Comparison of ENCODE assay signal across 8 cellular contexts in genomic region chr5:88824892-88825781, GRCh38. TPM values are rescaled to one million over a fixed set of nuclear protein-coding genes. Genes with fewer than 3 reads are reported as not detected.
DNase-seq lines count a peak whose midpoint lies in the region; ATAC-seq and TF ChIP-seq lines count a peak whose summit lies in the region.

No MANE protein-coding gene starts in this region.

- H3K9me3 ChIP-seq in BLaER1 treated with 17β-estradiol and CSF1 and Interleukin-3, amounts not matched to agents 10 nM and 100 nM (replicated peaks in 1 of 11) = no peaks in the 10 kb centered on the region

- intact Hi-C loops in natural killer cell (cut with micrococcal nuclease) = loop anchor here (5.0 kb wide), 2 partner anchors 57 to 93 kb away; partner anchors contain the start of gene MEF2C
- intact Hi-C loops in activated T-helper 1 cell treated with anti-CD3 and anti-CD28 coated beads, Interleukin-12 subunit alpha, Interleukin-12 subunit beta, Interleukin-2, Interleukin-4 antibody, amounts not matched to agents 30 ng/mL and 10 ng/mL and 1 ng/mL, durations not matched to agents 14 hours and 24 hours and 36 hours (cut with micrococcal nuclease) = loop anchor here (5.0 kb wide), 1 partner anchor 57 kb away; the partner anchor contains the start of gene MEF2C

- H3K9me3 Mint-ChIP-seq in natural killer cell = no peaks in the 10 kb centered on the region
- H3K9me3 Mint-ChIP-seq in activated T-helper 1 cell treated with anti-CD3 and anti-CD28 coated beads, Interleukin-12 subunit alpha, Interleukin-12 subunit beta, Interleukin-2, Interleukin-4 antibody, amounts not matched to agents 30 ng/mL and 10 ng/mL and 1 ng/mL, durations not matched to agents 14 hours and 24 hours and 36 hours = no peaks in the 10 kb centered on the region

- H3K4me3 Mint-ChIP-seq in natural killer cell = peak overlapping the region; percentile 56
- H3K4me3 Mint-ChIP-seq in activated T-helper 1 cell treated with anti-CD3 and anti-CD28 coated beads, Interleukin-12 subunit alpha, Interleukin-12 subunit beta, Interleukin-2, Interleukin-4 antibody, amounts not matched to agents 30 ng/mL and 10 ng/mL and 1 ng/mL, durations not matched to agents 14 hours and 24 hours and 36 hours = no peak overlapping the region

- DNase-seq in NCI-H446 treated with DMSO at 0.1 percent for 48 hours (lab: John Stamatoyannopoulos, UW) (peak; percentile 48), dermis blood vessel endothelial cell (peak; percentile 95), natural killer cell (no peak), globus pallidus (ENCODE audit: low spot score) (no peak)
- DNase-seq in activated T-helper 1 cell treated with anti-CD3 and anti-CD28 coated beads, Interleukin-12 subunit alpha, Interleukin-12 subunit beta, Interleukin-2, Interleukin-4 antibody, amounts not matched to agents 30 ng/mL and 10 ng/mL and 1 ng/mL, durations not matched to agents 14 hours and 24 hours and 36 hours (ENCODE audit: low spot score) = no peak

- H3K36me3 ChIP-seq in BLaER1 treated with 17β-estradiol and CSF1 and Interleukin-3, amounts not matched to agents 10 nM and 100 nM = peaks cover 20 to 36% (median 31%) of the 10 kb centered on the region in 11 experiments; a peak in 20 of 22 replicates

- no peak for ATAC-seq in natural killer cell
- ATAC-seq in HG02759 (IDR thresholded peaks at IDR 0.05; ENCODE audit: unreplicated experiment) = no peak
- no peak for ATAC-seq in HG03342 (IDR thresholded peaks at IDR 0.05; ENCODE audit: unreplicated experiment)

- peak overlapping the region; percentile 83 to 95 (median 89) for H3K9ac ChIP-seq in BLaER1 treated with 17β-estradiol and CSF1 and Interleukin-3, amounts not matched to agents 10 nM and 100 nM

- peak overlapping the region in 1 of 2 donors; percentile 81 for H3K27ac Mint-ChIP-seq in natural killer cell
- no peak overlapping the region for H3K27ac Mint-ChIP-seq in activated T-helper 1 cell treated with anti-CD3 and anti-CD28 coated beads, Interleukin-12 subunit alpha, Interleukin-12 subunit beta, Interleukin-2, Interleukin-4 antibody, amounts not matched to agents 30 ng/mL and 10 ng/mL and 1 ng/mL, durations not matched to agents 14 hours and 24 hours and 36 hours

- no peaks in the 10 kb centered on the region for H3K36me3 Mint-ChIP-seq in natural killer cell
- H3K36me3 Mint-ChIP-seq in activated T-helper 1 cell treated with anti-CD3 and anti-CD28 coated beads, Interleukin-12 subunit alpha, Interleukin-12 subunit beta, Interleukin-2, Interleukin-4 antibody, amounts not matched to agents 30 ng/mL and 10 ng/mL and 1 ng/mL, durations not matched to agents 14 hours and 24 hours and 36 hours (ENCODE audit: low read depth) = no peaks in the 10 kb centered on the region

- TF ChIP-seq CTCF in natural killer cell (IDR thresholded peaks at IDR 0.05) = no peak

- peaks cover 0 to 7% of the 10 kb centered on the region in 2 donors for H3K27me3 Mint-ChIP-seq in natural killer cell (ENCODE audit: low read depth in 2 of 2)
- peaks cover 6% of the 10 kb centered on the region for H3K27me3 Mint-ChIP-seq in activated T-helper 1 cell treated with anti-CD3 and anti-CD28 coated beads, Interleukin-12 subunit alpha, Interleukin-12 subunit beta, Interleukin-2, Interleukin-4 antibody, amounts not matched to agents 30 ng/mL and 10 ng/mL and 1 ng/mL, durations not matched to agents 14 hours and 24 hours and 36 hours (ENCODE audit: insufficient read depth)

- no peaks in the 10 kb centered on the region for H4K20me1 ChIP-seq in BLaER1 treated with 17β-estradiol and CSF1 and Interleukin-3, amounts not matched to agents 10 nM and 100 nM

- peak overlapping the region; percentile 80 to 100 (median 91) for H3K4me2 ChIP-seq in BLaER1 treated with 17β-estradiol and CSF1 and Interleukin-3, amounts not matched to agents 10 nM and 100 nM

- peak overlapping the region; percentile 60 to 90 (median 70) for H3K4me3 ChIP-seq in BLaER1 treated with 17β-estradiol and CSF1 and Interleukin-3, amounts not matched to agents 10 nM and 100 nM

- H3K27ac ChIP-seq in BLaER1 treated with 17β-estradiol and CSF1 and Interleukin-3, amounts not matched to agents 10 nM and 100 nM = peak overlapping the region; percentile 90 to 99 (median 96)

- peaks cover 29 to 48% of the 10 kb centered on the region in 2 donors for H3K4me1 Mint-ChIP-seq in natural killer cell
- peaks cover 38% of the 10 kb centered on the region for H3K4me1 Mint-ChIP-seq in activated T-helper 1 cell treated with anti-CD3 and anti-CD28 coated beads, Interleukin-12 subunit alpha, Interleukin-12 subunit beta, Interleukin-2, Interleukin-4 antibody, amounts not matched to agents 30 ng/mL and 10 ng/mL and 1 ng/mL, durations not matched to agents 14 hours and 24 hours and 36 hours (ENCODE audit: low read depth)

- peaks cover 20 to 88% (median 41%) of the 10 kb centered on the region in 10 experiments for H3K4me1 ChIP-seq in BLaER1 treated with 17β-estradiol and CSF1 and Interleukin-3, amounts not matched to agents 10 nM and 100 nM

- H3K27me3 ChIP-seq in BLaER1 treated with 17β-estradiol and CSF1 and Interleukin-3, amounts not matched to agents 10 nM and 100 nM = no peaks in the 10 kb centered on the region; a peak in 1 of 22 replicates

RNA-seq across cellular contexts. Expression of gene MEF2C, which starts 57.8 kb away (rescaled TPM):
- total RNA-seq in dermis blood vessel endothelial cell = 132 and 169 TPM in 2 replicates
- 10 to 100 TPM in 2 of 3 donors, 1 to 10 TPM in 1; 9.2 to 22.0 (median 18.3) TPM for total RNA-seq in natural killer cell
- 0.44 and 0.47 TPM in 2 replicates for total RNA-seq in activated T-helper 1 cell treated with anti-CD3 and anti-CD28 coated beads, Interleukin-12 subunit alpha, Interleukin-12 subunit beta, Interleukin-2, Interleukin-4 antibody, amounts not matched to agents 30 ng/mL and 10 ng/mL and 1 ng/mL, durations not matched to agents 14 hours and 24 hours and 36 hours

Comparison
In these comparisons a context has a peak if more than half of its experiments do, and no peak if none do; other contexts are left out.
1. DNase-seq: peak in NCI-H446 treated with DMSO at 0.1 percent for 48 hours (single experiment) and dermis blood vessel endothelial cell (single experiment); none in natural killer cell (single experiment), activated T-helper 1 cell treated with anti-CD3 and anti-CD28 coated beads, Interleukin-12 subunit alpha, Interleukin-12 subunit beta, Interleukin-2, Interleukin-4 antibody, amounts not matched to agents 30 ng/mL and 10 ng/mL and 1 ng/mL, durations not matched to agents 14 hours and 24 hours and 36 hours (single experiment) and globus pallidus (single experiment).